In genomic region chr22:45163074-45163416, GRCh38 we compare ENCODE assay signal across 8 cellular contexts. TPM values are rescaled to one million over a fixed set of nuclear protein-coding genes. Genes with fewer than 3 reads are reported as not detected.
DNase-seq lines count a peak whose midpoint lies in the region; ATAC-seq and TF ChIP-seq lines count a peak whose summit lies in the region.

No MANE protein-coding gene starts in this region.

- H3K4me3 ChIP-seq in HFF-Myc (replicated peaks; ENCODE audit: low read depth, low read length) (peak overlapping the region; percentile 78), endodermal cell (ENCODE audit: low read length) (peak overlapping the region; percentile 97), mononuclear cell (ENCODE audit: low read length) (peak overlapping the region; percentile 82), vagina (peak overlapping the region; percentile 93 to 95)

- H3K4me1 ChIP-seq in endodermal cell (ENCODE audit: control insufficient read depth, insufficient read depth, low read length) (peaks cover 14% of the 10 kb centered on the region), mononuclear cell (ENCODE audit: insufficient read depth, low read length) (peaks cover 78% of the 10 kb centered on the region), vagina (peaks cover 69% of the 10 kb centered on the region)

- peak; percentile 56 for DNase-seq in EH (ENCODE audit: low read depth)
- DNase-seq in HFF-Myc (ENCODE audit: extremely low read depth, low read depth): no peak
- DNase-seq in RPMI8226: peak; percentile 39
- DNase-seq in endodermal cell: no peak
- no peak for DNase-seq in vagina (ENCODE audit: extremely low spot score in 2 of 2)
- no peak for DNase-seq in NCI-H1092 (lab: John Stamatoyannopoulos, UW)

- H3K36me3 Mint-ChIP-seq in endodermal cell (ENCODE audit: low read depth): peaks cover 14% of the 10 kb centered on the region

- no peaks in the 10 kb centered on the region for H3K27me3 ChIP-seq in endodermal cell (ENCODE audit: control insufficient read depth, insufficient read depth, low read length, poor library complexity, severe bottlenecking)
- H3K27me3 ChIP-seq in mononuclear cell (ENCODE audit: insufficient read depth, low read length): no peaks in the 10 kb centered on the region
- no peaks in the 10 kb centered on the region for H3K27me3 ChIP-seq in vagina

- TF ChIP-seq CTCF in HFF-Myc (IDR thresholded peaks at IDR 0.05; ENCODE audit: low read depth, low read length, missing control alignments) (no peak), endodermal cell (conservative IDR thresholded peaks at IDR 0.05) (no peak), vagina (IDR thresholded peaks at IDR 0.05) (no peak)

- ATAC-seq in HG02642 (IDR thresholded peaks at IDR 0.05; ENCODE audit: poor library complexity, unreplicated experiment): no peak

- peak overlapping the region; percentile 58 for H3K27ac ChIP-seq in endodermal cell (ENCODE audit: low read depth, low read length)
- H3K27ac ChIP-seq in vagina: peak overlapping the region; percentile 94

- H3K9ac ChIP-seq in endodermal cell (ENCODE audit: extremely low read depth, low read length, poor library complexity, severe bottlenecking): peak overlapping the region; percentile 90

- peaks cover 51% of the 10 kb centered on the region for H3K4me1 Mint-ChIP-seq in endodermal cell

- no peak for TF ChIP-seq POLR2A in vagina (IDR thresholded peaks at IDR 0.05)

- no peaks in the 10 kb centered on the region for H3K9me3 ChIP-seq in endodermal cell (ENCODE audit: control insufficient read depth, low read length)
- no peaks in the 10 kb centered on the region for H3K9me3 ChIP-seq in mononuclear cell (ENCODE audit: low read depth, low read length)
- H3K9me3 ChIP-seq in vagina: no peaks in the 10 kb centered on the region

- peak overlapping the region; percentile 88 for H3K27ac Mint-ChIP-seq in endodermal cell

- WGBS in endodermal cell (ENCODE audit: insufficient coverage in 1 of 2, insufficient read length in 1 of 2), 2 experiments: 4 to 5% methylated on average over 5 to 11 of the region's 11 CpGs

- intact Hi-C loops in vagina (cut with DNase I): no loop called here

- peak overlapping the region; percentile 88 for H3K4me3 Mint-ChIP-seq in endodermal cell

- no peaks in the 10 kb centered on the region for H3K27me3 Mint-ChIP-seq in endodermal cell (ENCODE audit: insufficient read depth)

- H3K9me3 Mint-ChIP-seq in endodermal cell: no peaks in the 10 kb centered on the region

- H3K36me3 ChIP-seq in endodermal cell (ENCODE audit: control insufficient read depth, insufficient read depth, low read length) (peaks cover 36% of the 10 kb centered on the region), vagina (no peaks in the 10 kb centered on the region)

RNA-seq across cellular contexts. Expression of gene NUP50, which starts 0.7 kb away (rescaled TPM):
- total RNA-seq in endodermal cell (100 to 1,000 TPM; 101 to 115 TPM), mononuclear cell (96.7 TPM), vagina (76.9 TPM)
- polyA plus RNA-seq in endodermal cell (2013, experiment 1 of 2): 55.1 TPM
- polyA plus RNA-seq in endodermal cell (2013, experiment 2 of 2): 52.5 TPM

Comparison
In these comparisons a context has a peak if more than half of its experiments do, and no peak if none do; other contexts are left out.
1. DNase-seq: peak in EH (single experiment) and RPMI8226 (single experiment); none in HFF-Myc (single experiment), endodermal cell (single experiment), vagina (0 of 2) and NCI-H1092 (single experiment).
2. Peak in every context shown above with its lines, with median percentiles within 50 percentile points of each other: H3K4me3 ChIP-seq.